Comparison of ENCODE assay signal across 8 cellular contexts in genomic region chr19:427721-428120, GRCh38. TPM values are rescaled to one million over a fixed set of nuclear protein-coding genes. Genes with fewer than 3 reads are reported as not detected.
"Had no signal": no experiment of that assay in that cellular context is flagged by ENCODE, and none has a peak within 500 bp of the region (broad histone marks: within the 10 kb centered on the region; RNA-seq: fewer than 3 reads in every experiment).

No MANE protein-coding gene starts in this region.

RNA-seq across cellular contexts. Expression of gene C2CD4C, which starts 18.8 kb away (rescaled TPM):
- total RNA-seq: activated CD4-positive, alpha-beta T cell treated with anti-CD3 and anti-CD28 coated beads, Interleukin-2, amount 10 ng/mL, durations not matched to agents 7 days and 5 days; RPMI7951; T-helper 17 cell had no signal
- polyA plus RNA-seq: IgD-negative memory B cell had no signal

RNA-seq across cellular contexts. Expression of gene SHC2, which starts 33.1 kb away (rescaled TPM):
- total RNA-seq: activated CD4-positive, alpha-beta T cell treated with anti-CD3 and anti-CD28 coated beads, Interleukin-2, amount 10 ng/mL, durations not matched to agents 7 days and 5 days; activated naive CD4-positive, alpha-beta T cell treated with anti-CD3 and anti-CD28 coated beads for 36 hours; activated naive CD4-positive, alpha-beta T cell treated with anti-CD3 and anti-CD28 coated beads, Interleukin-2, amount 50 U/mL, for 72 hours; activated T-helper 1 cell treated with anti-CD3 and anti-CD28 coated beads, Interleukin-12 subunit alpha, Interleukin-12 subunit beta, Interleukin-2, Interleukin-4 antibody, amounts not matched to agents 30 ng/mL and 10 ng/mL and 1 ng/mL, durations not matched to agents 14 hours and 24 hours and 36 hours; RPMI7951; SJSA1; T-helper 17 cell had no signal
- polyA plus RNA-seq: IgD-negative memory B cell had no signal
